In the genomic region with DNA sequence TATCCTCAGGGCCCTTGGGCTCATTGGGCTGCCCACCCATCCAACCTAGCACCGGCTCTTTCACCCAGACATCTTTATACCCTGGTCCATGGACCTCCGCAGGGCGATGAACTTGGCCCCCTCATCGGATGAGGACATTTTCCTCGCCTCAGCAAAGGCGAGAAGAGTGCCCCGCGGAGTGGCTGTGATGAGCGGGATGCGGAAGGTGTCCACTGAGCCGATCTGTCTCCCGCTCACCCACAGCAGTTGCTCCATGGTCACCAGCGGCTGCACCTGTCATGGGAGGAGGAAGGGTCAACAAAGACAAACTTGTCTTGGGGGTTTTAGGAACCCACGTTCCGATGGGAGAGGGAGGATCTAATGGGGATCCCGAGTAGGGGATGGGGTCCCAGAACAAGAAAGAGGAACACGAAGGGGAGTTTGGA, we compare ENCODE assay signal across 8 cellular contexts. TPM values are rescaled to one million over a fixed set of nuclear protein-coding genes. Genes with fewer than 3 reads are reported as not detected.
DNase-seq lines count a peak whose midpoint lies in the region; ATAC-seq and TF ChIP-seq lines count a peak whose summit lies in the region.

No MANE protein-coding gene starts in this region.

- H3K18ac ChIP-seq in trophoblast cell (ENCODE audit: low read length): peak overlapping the region; percentile 80

- H3K79me1 ChIP-seq in trophoblast cell (ENCODE audit: low read length): peaks cover 8% of the 10 kb centered on the region

- H2AK5ac ChIP-seq in trophoblast cell (ENCODE audit: low read length): peak overlapping the region; percentile 64

- no peak for DNase-seq in DND-41
- DNase-seq in SJCRH30: no peak
- no peak for DNase-seq in fibroblast of lung (ENCODE audit: low read depth in 2 of 2)
- DNase-seq in trophoblast cell: no peak

- H3K79me2 ChIP-seq in DND-41 (ENCODE audit: insufficient read depth, low read length) (peaks cover 11% of the 10 kb centered on the region), fibroblast of lung (ENCODE audit: control insufficient read depth, insufficient read depth, low read length) (peaks cover 6% of the 10 kb centered on the region), trophoblast cell (ENCODE audit: control insufficient read depth, insufficient read depth, low read length, poor library complexity) (peaks cover 6% of the 10 kb centered on the region)

- H2BK12ac ChIP-seq in trophoblast cell (ENCODE audit: low read length): no peak overlapping the region

- TF ChIP-seq CTCF in DND-41 (IDR thresholded peaks at IDR 0.05; ENCODE audit: borderline replicate concordance, extremely low read depth, low read length, poor library complexity, severe bottlenecking) (no peak), fibroblast of lung (conservative IDR thresholded peaks at IDR 0.05 in 1 of 2, IDR thresholded peaks at IDR 0.05 in 1 of 2; ENCODE audit: low read depth in 1 of 2, low read length in 2 of 2) (no peak)

- H2BK120ac ChIP-seq in trophoblast cell (ENCODE audit: insufficient read depth, low read length, poor library complexity): peak overlapping the region; percentile 77

- H3K4me2 ChIP-seq in DND-41 (ENCODE audit: insufficient read depth, low read length) (peak overlapping the region; percentile 89), fibroblast of lung (ENCODE audit: extremely low read depth, insufficient read depth, low read length) (peak overlapping the region; percentile 97), trophoblast cell (ENCODE audit: low read length) (peak overlapping the region; percentile 94)

- H3K4ac ChIP-seq in trophoblast cell (ENCODE audit: low read depth, low read length): peak overlapping the region; percentile 82

- H3K9me3 ChIP-seq in DND-41 (ENCODE audit: insufficient read depth, low read length, severe bottlenecking) (no peaks in the 10 kb centered on the region), SJCRH30 (replicated peaks) (no peaks in the 10 kb centered on the region), fibroblast of lung (ENCODE audit: control insufficient read depth, insufficient read depth, low read depth, low read length) (no peaks in the 10 kb centered on the region), trophoblast cell (ENCODE audit: insufficient read depth, low read depth, low read length) (no peaks in the 10 kb centered on the region)

- no peak for TF ChIP-seq POLR2A in GM18505 (IDR thresholded peaks at IDR 0.05; ENCODE audit: borderline replicate concordance, extremely low read depth, insufficient read depth, insufficient read length)

- H3K27me3 ChIP-seq in DND-41 (ENCODE audit: insufficient read depth, low read length, poor library complexity): no peaks in the 10 kb centered on the region
- no peaks in the 10 kb centered on the region; the same call in 1 of the 2 replicates for H3K27me3 ChIP-seq in SJCRH30
- no peaks in the 10 kb centered on the region for H3K27me3 ChIP-seq in fibroblast of lung (ENCODE audit: control insufficient read depth, insufficient read depth, low read length)
- H3K27me3 ChIP-seq in trophoblast cell (ENCODE audit: insufficient read depth, low read length): no peaks in the 10 kb centered on the region

- H3K4me1 ChIP-seq in DND-41 (ENCODE audit: insufficient read depth, low read length): peaks cover 34% of the 10 kb centered on the region
- H3K4me1 ChIP-seq in SJCRH30: 0 out of 2 replicates have a peak, but pooled peaks cover 4% of the 10 kb centered on the region
- H3K4me1 ChIP-seq in fibroblast of lung (ENCODE audit: control insufficient read depth, extremely low read depth, insufficient read depth, low read length): peaks cover 4% of the 10 kb centered on the region
- peaks cover 10 to 18% of the 10 kb centered on the region in 2 experiments for H3K4me1 ChIP-seq in trophoblast cell (ENCODE audit: control insufficient read depth in 1 of 2, insufficient read depth in 2 of 2, low read length in 2 of 2)

- H4K91ac ChIP-seq in trophoblast cell (ENCODE audit: low read depth, low read length): peak overlapping the region; percentile 59

- no peak overlapping the region for H3K23ac ChIP-seq in trophoblast cell (ENCODE audit: low read length)

- peak overlapping the region; percentile 89 for H3K14ac ChIP-seq in trophoblast cell (ENCODE audit: low read length)

- WGBS in trophoblast cell (ENCODE audit: extremely low coverage, insufficient coverage, insufficient read length): no CpG with 5 or more reads among the region's 17 CpGs

- H3K27ac ChIP-seq in DND-41 (ENCODE audit: low read length): peak overlapping the region; percentile 63
- H3K27ac ChIP-seq in SJCRH30: no peak overlapping the region
- H3K27ac ChIP-seq in fibroblast of lung (ENCODE audit: insufficient read depth, low read length): peak overlapping the region; percentile 85
- no peak overlapping the region for H3K27ac ChIP-seq in trophoblast cell (ENCODE audit: low read depth, low read length)

- peak overlapping the region; percentile 89; the same call in 1 of the 2 replicates for H2AFZ ChIP-seq in DND-41 (ENCODE audit: low read depth, low read length)
- H2AFZ ChIP-seq in fibroblast of lung (ENCODE audit: low read length): no peak overlapping the region
- H2AFZ ChIP-seq in trophoblast cell (ENCODE audit: insufficient read depth, low read length, poor library complexity): peak overlapping the region; percentile 89

- no peak overlapping the region for H4K12ac ChIP-seq in trophoblast cell (ENCODE audit: low read depth, low read length)

- ATAC-seq in DND-41 (ENCODE audit: insufficient read depth, low read depth) (no peak), GM18505 (IDR thresholded peaks at IDR 0.05; ENCODE audit: unreplicated experiment) (no peak), GM21825 (IDR thresholded peaks at IDR 0.05; ENCODE audit: unreplicated experiment) (no peak), GM19452 (IDR thresholded peaks at IDR 0.05; ENCODE audit: unreplicated experiment) (no peak), HG03045 (IDR thresholded peaks at IDR 0.05; ENCODE audit: unreplicated experiment) (no peak)

- H4K8ac ChIP-seq in trophoblast cell (ENCODE audit: low read depth, low read length): peak overlapping the region; percentile 67

- H3K4me3 ChIP-seq in DND-41 (ENCODE audit: low read depth in 1 of 2, low read length in 2 of 2): peak overlapping the region; percentile 58 to 72; a peak in 3 of 4 replicates
- H3K4me3 ChIP-seq in SJCRH30: peak overlapping the region; percentile 61
- peak overlapping the region; percentile 75 to 94 (median 84) for H3K4me3 ChIP-seq in fibroblast of lung (replicated peaks in 1 of 4; ENCODE audit: control extremely low read depth in 1 of 4, insufficient read depth in 1 of 4, low read depth in 3 of 4, low read length in 4 of 4)
- H3K4me3 ChIP-seq in trophoblast cell (ENCODE audit: low read depth, low read length): peak overlapping the region; percentile 79

- peak overlapping the region; percentile 61 for H3K9ac ChIP-seq in DND-41 (ENCODE audit: low read depth, low read length)
- peak overlapping the region; percentile 76 for H3K9ac ChIP-seq in fibroblast of lung (ENCODE audit: insufficient read depth, low read length)
- peak overlapping the region; percentile 57 for H3K9ac ChIP-seq in trophoblast cell (ENCODE audit: low read length)

- H4K20me1 ChIP-seq in DND-41 (ENCODE audit: insufficient read depth, low read length) (no peaks in the 10 kb centered on the region), fibroblast of lung (ENCODE audit: control insufficient read depth, extremely low read depth, insufficient read depth, low read length) (no peaks in the 10 kb centered on the region)

- H3K36me3 ChIP-seq in DND-41 (ENCODE audit: insufficient read depth, low read length): peaks cover 15% of the 10 kb centered on the region
- H3K36me3 ChIP-seq in SJCRH30: no peaks in the 10 kb centered on the region
- peaks cover 14% of the 10 kb centered on the region for H3K36me3 ChIP-seq in fibroblast of lung (ENCODE audit: control insufficient read depth, insufficient read depth, low read length)
- peaks cover 25 to 32% of the 10 kb centered on the region in 2 experiments for H3K36me3 ChIP-seq in trophoblast cell (ENCODE audit: control insufficient read depth in 1 of 2, insufficient read depth in 2 of 2, low read length in 2 of 2)

- peak overlapping the region; percentile 85 for H2BK5ac ChIP-seq in trophoblast cell (ENCODE audit: low read depth, low read length, poor library complexity)

RNA-seq across cellular contexts. Expression of a gene that starts 0.7 kb away (rescaled TPM):
- 21.2 and 23.3 TPM in 2 replicates for total RNA-seq in SJCRH30 (2014; rRNA removed; shearing (Covaris generic))
- 100 and 109 TPM in 2 replicates for total RNA-seq in fibroblast of lung
- polyA plus RNA-seq in fibroblast of lung: 51.2 and 66.4 TPM in 2 replicates
- 38.4 and 54.0 TPM in 2 replicates for polyA plus RNA-seq in fibroblast of lung (2012)
- polyA minus RNA-seq in fibroblast of lung (ENCODE audit: low replicate concordance): 57.9 and 92.3 TPM in 2 replicates
- 104 and 109 TPM in 2 replicates for polyA plus RNA-seq in trophoblast cell (2013)

RNA-seq across cellular contexts. Expression of a gene that starts 16.9 kb away (rescaled TPM):
- total RNA-seq in SJCRH30 (2014; rRNA removed; shearing (Covaris generic)): 0.12 TPM in 1 of 2 replicates, not detected in the other
- not detected in 2 replicates for total RNA-seq in fibroblast of lung
- polyA plus RNA-seq in fibroblast of lung: 0.02 TPM in 1 of 2 replicates, not detected in the other
- polyA plus RNA-seq in fibroblast of lung (2012): 0.05 TPM in 1 of 2 replicates, not detected in the other
- polyA minus RNA-seq in fibroblast of lung (ENCODE audit: low replicate concordance): not detected in 2 replicates
- polyA plus RNA-seq in trophoblast cell (2013): 0.08 and 0.12 TPM in 2 replicates

RNA-seq across cellular contexts. Expression of a gene that starts 34.4 kb away (rescaled TPM):
- 106 and 118 TPM in 2 replicates for total RNA-seq in SJCRH30 (2014; rRNA removed; shearing (Covaris generic))
- total RNA-seq in fibroblast of lung: 115 and 152 TPM in 2 replicates
- 35.5 and 60.2 TPM in 2 replicates for polyA plus RNA-seq in fibroblast of lung
- 52.3 and 95.1 TPM in 2 replicates for polyA plus RNA-seq in fibroblast of lung (2012)
- polyA minus RNA-seq in fibroblast of lung (ENCODE audit: low replicate concordance): 39.2 and 45.2 TPM in 2 replicates
- polyA plus RNA-seq in trophoblast cell (2013): 125 and 135 TPM in 2 replicates

RNA-seq across cellular contexts. Expression of a gene that starts 35.6 kb away (rescaled TPM):
- 42.1 and 48.4 TPM in 2 replicates for total RNA-seq in SJCRH30 (2014; rRNA removed; shearing (Covaris generic))
- 60.1 and 63.7 TPM in 2 replicates for total RNA-seq in fibroblast of lung
- 22.0 and 37.3 TPM in 2 replicates for polyA plus RNA-seq in fibroblast of lung
- 24.5 and 43.3 TPM in 2 replicates for polyA plus RNA-seq in fibroblast of lung (2012)
- polyA minus RNA-seq in fibroblast of lung (ENCODE audit: low replicate concordance): 127 and 144 TPM in 2 replicates
- polyA plus RNA-seq in trophoblast cell (2013): 39.4 and 40.1 TPM in 2 replicates

RNA-seq across cellular contexts. Expression of a gene that starts 40.0 kb away (rescaled TPM):
- 4.8 and 5.4 TPM in 2 replicates for total RNA-seq in SJCRH30 (2014; rRNA removed; shearing (Covaris generic))
- total RNA-seq in fibroblast of lung: 9.5 and 13.2 TPM in 2 replicates
- polyA plus RNA-seq in fibroblast of lung: 1.2 and 1.6 TPM in 2 replicates
- 4.9 and 7.4 TPM in 2 replicates for polyA plus RNA-seq in fibroblast of lung (2012)
- polyA minus RNA-seq in fibroblast of lung (ENCODE audit: low replicate concordance): 3.6 and 4.0 TPM in 2 replicates
- polyA plus RNA-seq in trophoblast cell (2013): 3.4 and 4.2 TPM in 2 replicates

Comparison
In these comparisons a context has a peak if more than half of its experiments do, and no peak if none do; other contexts are left out.
1. H3K27ac ChIP-seq: peak in DND-41 (single experiment) and fibroblast of lung (single experiment); none in SJCRH30 (single experiment) and trophoblast cell (single experiment).
2. Peak in every context shown above with its lines, with median percentiles within 50 percentile points of each other: H3K4me2 ChIP-seq, H3K4me3 ChIP-seq and H3K9ac ChIP-seq.